Comparison of ENCODE assay signal across 20 cellular contexts in genomic region chr9:7785813-7786212, GRCh38. TPM values are rescaled to one million over a fixed set of nuclear protein-coding genes. Genes with fewer than 3 reads are reported as not detected.
DNase-seq lines count a peak whose midpoint lies in the region; ATAC-seq, FAIRE-seq and TF ChIP-seq lines count a peak whose summit lies in the region.
"Had no signal": no experiment of that assay in that cellular context is flagged by ENCODE, and none has a peak within 500 bp of the region (broad histone marks: within the 10 kb centered on the region; RNA-seq: fewer than 3 reads in every experiment).

No MANE protein-coding gene starts in this region.

- no peak overlapping the region for H3K4me2 ChIP-seq in K562 (ENCODE audit: insufficient read depth, low read length)
- H3K4me2 ChIP-seq: BLaER1 treated with 17β-estradiol and CSF1 and Interleukin-3, amounts not matched to agents 10 nM and 100 nM had no signal

- no peak overlapping the region for H3K9ac ChIP-seq in K562 (ENCODE audit: insufficient read depth in 1 of 2, low read depth in 2 of 2, low read length in 2 of 2)
- H3K9ac ChIP-seq: BLaER1 treated with 17β-estradiol and CSF1 and Interleukin-3, amounts not matched to agents 10 nM and 100 nM; GM23248 had no signal

- intact Hi-C loops in K562 (cut with micrococcal nuclease), result no loop called here

- H3K79me2 ChIP-seq in K562 (ENCODE audit: control insufficient read depth, insufficient read depth, low read length), result no peaks in the 10 kb centered on the region

- no peaks in the 10 kb centered on the region for H3K27me3 Mint-ChIP-seq in activated naive CD4-positive, alpha-beta T cell treated with anti-CD3 and anti-CD28 coated beads, Interleukin-2, amount 10 ng/mL, durations not matched to agents 7 days and 5 days
- H3K27me3 Mint-ChIP-seq in activated T-helper 17 cell treated with anti-CD3 and anti-CD28 coated beads, Interleukin-2, amount 50 U/mL, for 72 hours, result no peaks in the 10 kb centered on the region
- no peaks in the 10 kb centered on the region for H3K27me3 Mint-ChIP-seq in nephron (ENCODE audit: low read depth)
- H3K27me3 Mint-ChIP-seq: B cell; CD8-positive, alpha-beta memory T cell had no signal

- no peak for TF ChIP-seq RAD21 in K562 (CRISPR knock-in tag; conservative IDR thresholded peaks at IDR 0.05 in 1 of 2, IDR thresholded peaks at IDR 0.05 in 1 of 2)

- ATAC-seq in activated T-helper 17 cell treated with anti-CD3 and anti-CD28 coated beads, Interleukin-2, amount 50 U/mL, for 72 hours (replicated peaks), result no peak
- ATAC-seq in K562, result no peak

- no peak overlapping the region for H3K4me3 ChIP-seq in K562
- H3K4me3 ChIP-seq: BLaER1 treated with 17β-estradiol and CSF1 and Interleukin-3, amounts not matched to agents 10 nM and 100 nM; GM23248; HAP-1 had no signal

- H3K4me3 Mint-ChIP-seq in activated naive CD4-positive, alpha-beta T cell treated with anti-CD3 and anti-CD28 coated beads, Interleukin-2, amount 10 ng/mL, durations not matched to agents 7 days and 5 days, result no peak overlapping the region
- no peak overlapping the region for H3K4me3 Mint-ChIP-seq in activated T-helper 17 cell treated with anti-CD3 and anti-CD28 coated beads, Interleukin-2, amount 50 U/mL, for 72 hours
- H3K4me3 Mint-ChIP-seq in nephron, result no peak overlapping the region
- H3K4me3 Mint-ChIP-seq: B cell; CD8-positive, alpha-beta memory T cell had no signal

- TF ChIP-seq CTCF in K562 (IDR thresholded peaks at IDR 0.05 in 2 of 3, conservative IDR thresholded peaks at IDR 0.05 in 1 of 3; ENCODE audit: insufficient read depth in 2 of 3, low read depth in 1 of 3, low read length in 3 of 3) (no peak), nephron (IDR thresholded peaks at IDR 0.05; ENCODE audit: unreplicated experiment in 3 of 3) (no peak)

- no peaks in the 10 kb centered on the region for H3K4me1 Mint-ChIP-seq in activated naive CD4-positive, alpha-beta T cell treated with anti-CD3 and anti-CD28 coated beads, Interleukin-2, amount 10 ng/mL, durations not matched to agents 7 days and 5 days
- H3K4me1 Mint-ChIP-seq in activated T-helper 17 cell treated with anti-CD3 and anti-CD28 coated beads, Interleukin-2, amount 50 U/mL, for 72 hours, result peaks cover 5% of the 10 kb centered on the region
- peaks cover 14% of the 10 kb centered on the region for H3K4me1 Mint-ChIP-seq in nephron
- H3K4me1 Mint-ChIP-seq: B cell had no signal

- H3K9me3 ChIP-seq in K562 (replicated peaks; ENCODE audit: control insufficient read depth, insufficient read depth, low read depth, low read length), result no peaks in the 10 kb centered on the region
- H3K9me3 ChIP-seq: BLaER1 treated with 17β-estradiol and CSF1 and Interleukin-3, amounts not matched to agents 10 nM and 100 nM; HAP-1 had no signal

- H3K9me1 ChIP-seq in K562 (ENCODE audit: control insufficient read depth, insufficient read depth, low read length), result no peaks in the 10 kb centered on the region

- POLR2A ChIA-PET in K562 (lab: Yijun Ruan, JAX), result no interaction called here

- 55% methylated on average over 3 of the region's 3 CpGs for WGBS in K562 (ENCODE audit: insufficient coverage, low coverage, missing lambda C conversion rate)

- no peaks in the 10 kb centered on the region for H4K20me1 ChIP-seq in K562 (replicated peaks; ENCODE audit: control insufficient read depth, insufficient read depth, low read length)
- H4K20me1 ChIP-seq: BLaER1 treated with 17β-estradiol and CSF1 and Interleukin-3, amounts not matched to agents 10 nM and 100 nM had no signal

- no peak overlapping the region for H3K27ac ChIP-seq in K562 (ENCODE audit: extremely low read depth, low read depth, low read length)
- H3K27ac ChIP-seq: BLaER1 treated with 17β-estradiol and CSF1 and Interleukin-3, amounts not matched to agents 10 nM and 100 nM; GM23248 had no signal

- no peaks in the 10 kb centered on the region for H3K36me3 ChIP-seq in K562 (ENCODE audit: control insufficient read depth, insufficient read depth, low read length)

- CTCF ChIA-PET in activated naive CD4-positive, alpha-beta T cell treated with anti-CD3 and anti-CD28 coated beads, Interleukin-2, amount 10 ng/mL, durations not matched to agents 7 days and 5 days (lab: Charles Lee), result interaction anchor here (0.7 kb wide), 1 partner anchor 8 kb away, joined by 3 read pairs; no protein-coding TSS in a partner anchor
- CTCF ChIA-PET in K562 (lab: Yijun Ruan, JAX; ENCODE audit: low intra/inter-chr PET ratio), result no interaction called here

- in situ Hi-C loops in K562 (cut with MboI), result no loop called here

- DNase-seq in activated naive CD4-positive, alpha-beta T cell treated with anti-CD3 and anti-CD28 coated beads, Interleukin-2, amount 10 ng/mL, durations not matched to agents 7 days and 5 days, result no peak
- no peak for DNase-seq in activated naive CD4-positive, alpha-beta T cell (lab: John Stamatoyannopoulos, UW)
- DNase-seq in K562 (ENCODE audit: extremely low read depth in 1 of 4, low spot score in 3 of 4), result no peak
- no peak for DNase-seq in NCI-H226
- no peak for DNase-seq in AG08395 (ENCODE audit: low spot score)
- DNase-seq in urothelium cell line (ENCODE audit: low spot score), result no peak
- DNase-seq: CD8-positive, alpha-beta memory T cell; COR-L47; DMS 273 treated with DMSO at 0.1 percent for 48 hours; DMS53; DND-41; GM23248 had no signal

- no peak overlapping the region for H2AFZ ChIP-seq in K562 (ENCODE audit: low read depth, low read length)
- H2AFZ ChIP-seq: GM23248 had no signal

- no TSS peak for BruUV-seq in K562 (replicated peaks; lab: Mats Ljungman, UMichigan)

- H3K4me1 ChIP-seq in K562 (replicated peaks in 1 of 2; ENCODE audit: control insufficient read depth in 2 of 2, insufficient read depth in 2 of 2, low read length in 2 of 2), result no peaks in the 10 kb centered on the region
- H3K4me1 ChIP-seq: HAP-1 had no signal

- H3K9me3 Mint-ChIP-seq in activated naive CD4-positive, alpha-beta T cell treated with anti-CD3 and anti-CD28 coated beads, Interleukin-2, amount 10 ng/mL, durations not matched to agents 7 days and 5 days, result no peaks in the 10 kb centered on the region
- no peaks in the 10 kb centered on the region for H3K9me3 Mint-ChIP-seq in activated T-helper 17 cell treated with anti-CD3 and anti-CD28 coated beads, Interleukin-2, amount 50 U/mL, for 72 hours
- no peaks in the 10 kb centered on the region for H3K9me3 Mint-ChIP-seq in nephron
- H3K9me3 Mint-ChIP-seq: CD8-positive, alpha-beta memory T cell had no signal

- H3K36me3 Mint-ChIP-seq in activated naive CD4-positive, alpha-beta T cell treated with anti-CD3 and anti-CD28 coated beads, Interleukin-2, amount 10 ng/mL, durations not matched to agents 7 days and 5 days, result no peaks in the 10 kb centered on the region
- no peaks in the 10 kb centered on the region for H3K36me3 Mint-ChIP-seq in activated T-helper 17 cell treated with anti-CD3 and anti-CD28 coated beads, Interleukin-2, amount 50 U/mL, for 72 hours (ENCODE audit: low read depth)
- H3K36me3 Mint-ChIP-seq in nephron (ENCODE audit: low read depth), result no peaks in the 10 kb centered on the region

- peak overlapping the region; percentile 36 for H3K27ac Mint-ChIP-seq in activated naive CD4-positive, alpha-beta T cell treated with anti-CD3 and anti-CD28 coated beads, Interleukin-2, amount 10 ng/mL, durations not matched to agents 7 days and 5 days
- peak overlapping the region; percentile 7 for H3K27ac Mint-ChIP-seq in activated T-helper 17 cell treated with anti-CD3 and anti-CD28 coated beads, Interleukin-2, amount 50 U/mL, for 72 hours
- peak overlapping the region; percentile 65 to 90 (median 86) for H3K27ac Mint-ChIP-seq in nephron
- H3K27ac Mint-ChIP-seq: CD8-positive, alpha-beta memory T cell had no signal

- no peak for TF ChIP-seq POLR2A in K562 (conservative IDR thresholded peaks at IDR 0.05)

- no peak for FAIRE-seq in K562 (lab: Jason Lieb, UNC)
- FAIRE-seq in urothelium cell line (lab: Jason Lieb, UNC), result no peak
- FAIRE-seq: G401.6, GM12892, GM18507 had no signal

- no peaks in the 10 kb centered on the region for H3K27me3 ChIP-seq in K562 (ENCODE audit: control insufficient read depth in 2 of 2, insufficient read depth in 2 of 2, low read length in 2 of 2)
- H3K27me3 ChIP-seq: BLaER1 treated with 17β-estradiol and CSF1 and Interleukin-3, amounts not matched to agents 10 nM and 100 nM had no signal

- TF ChIP-seq EP300 in K562 (IDR thresholded peaks at IDR 0.05; ENCODE audit: low read length), result no peak

TF ChIP-seq in K562, 482 proteins besides CTCF, POLR2A, EP300 and RAD21 (continues in another document):
- TF ChIP-seq NR2C1 (IDR thresholded peaks at IDR 0.05) (no peak), NR2C1 (tag; IDR thresholded peaks at IDR 0.05) (peak; percentile 64; the same call in 1 of the 2 replicates), ZNF644 (tag; IDR thresholded peaks at IDR 0.05; ENCODE audit: low read depth) (no peak), ETV6 (IDR thresholded peaks at IDR 0.05; ENCODE audit: borderline replicate concordance in 1 of 2, low read depth in 2 of 2, low read length in 1 of 2) (no peak), ETV6 (CRISPR knock-in tag; IDR thresholded peaks at IDR 0.05; ENCODE audit: borderline replicate concordance) (no peak), MAFK (IDR thresholded peaks at IDR 0.05; ENCODE audit: low read length) (no peak; the same call in 1 of the 2 replicates)

RNA-seq across cellular contexts. Expression of gene DMAC1, which starts 13.8 kb away (rescaled TPM):
- 10 to 100 TPM; 23.6 to 35.1 TPM for total RNA-seq in activated T-helper 17 cell treated with anti-CD3 and anti-CD28 coated beads, Interleukin-2, amount 50 U/mL, for 72 hours
- 9.7 and 11.4 TPM in 2 replicates for total RNA-seq in K562 (2011; cell fraction: chromatin; rRNA removed; ENCODE audit: low replicate concordance)
- 8.7 and 9.2 TPM in 2 replicates for total RNA-seq in K562 (2011; cell fraction: nucleolus; rRNA removed)
- total RNA-seq in K562 (2011; cell fraction: nucleoplasm; rRNA removed), result 15.5 and 17.4 TPM in 2 replicates
- total RNA-seq in K562 (2014; rRNA removed) (23.9 and 29.0 TPM in 2 replicates), K562 (2014; rRNA removed; fragmentation: Illumina TruSeq; extraction: Trizol) (67.7 and 80.3 TPM in 2 replicates), K562 (2015; rRNA removed; fragmentation: Illumina TruSeq; extraction: Trizol) (36.3 and 42.5 TPM in 2 replicates), K562 (2021) (71.1 and 90.3 TPM in 2 replicates)
- polyA plus RNA-seq in K562 (2011; rRNA removed) (94.4 and 104 TPM in 2 replicates), K562 (2014; fragmentation: Illumina TruSeq; extraction: Trizol) (15.9 and 23.8 TPM in 2 replicates), K562 (2014; fragmentation: Nextera tagmentation; extraction: Ambion mirVana) (10 to 100 TPM; 30.0 to 38.4 TPM), K562 (2014; rRNA removed) (20.5 and 27.2 TPM in 2 replicates)
- polyA plus RNA-seq in K562 (2011; cell fraction: cytosol; rRNA removed), result 21.2 and 37.6 TPM in 2 replicates
- 17.9 and 32.0 TPM in 2 replicates for polyA plus RNA-seq in K562 (2011; cell fraction: nucleus; rRNA removed)
- 33.4 and 77.5 TPM in 2 replicates for polyA plus RNA-seq in K562 (2012)
- polyA minus RNA-seq in K562 (2011; rRNA and poly(A)+ RNA removed), result 13.7 and 14.3 TPM in 2 replicates
- polyA minus RNA-seq in K562 (2011; cell fraction: cytosol; rRNA and poly(A)+ RNA removed), result 7.9 and 10.6 TPM in 2 replicates
- polyA minus RNA-seq in K562 (2011; cell fraction: nucleus; rRNA and poly(A)+ RNA removed), result 8.9 and 16.2 TPM in 2 replicates

Comparison
In these comparisons a context has a peak if more than half of its experiments do, and no peak if none do; other contexts are left out.
1. H3K27ac Mint-ChIP-seq: peak in every context shown above with its lines; median percentile 86 in nephron; 36 in activated naive CD4-positive, alpha-beta T cell treated with anti-CD3 and anti-CD28 coated beads, Interleukin-2, amount 10 ng/mL, durations not matched to agents 7 days and 5 days; 7 in activated T-helper 17 cell treated with anti-CD3 and anti-CD28 coated beads, Interleukin-2, amount 50 U/mL, for 72 hours.